In genomic region chr18:32319084-32319483, GRCh38 we compare ENCODE assay signal across 18 cellular contexts.
"Had no signal": no experiment of that assay in that cellular context is flagged by ENCODE, and none has a peak within 500 bp of the region (broad histone marks: within the 10 kb centered on the region; RNA-seq: fewer than 3 reads in every experiment).

No MANE protein-coding gene starts in this region.

- H3K4me3 Mint-ChIP-seq: dendritic cell treated with granulocyte-macrophage colony-stimulating factor and Interleukin-4, amounts not matched to agents 40 ng/mL and 50 ng/mL, for 4 days; immature natural killer cell; naive thymus-derived CD4-positive, alpha-beta T cell; stimulated activated naive B cell treated with anti-CD40 and anti-IgM and Interleukin-4, amounts not matched to agents 10 μg/mL and 1 μg/mL and 100 μg/mL, for 72 hours; stimulated activated naive CD8-positive, alpha-beta T cell treated with anti-CD3 and anti-CD28 coated beads, Interleukin-15, amount 100 ng/mL, for 72 hours had no signal

- ATAC-seq: foreskin keratinocyte; left ventricle myocardium superior; naive thymus-derived CD4-positive, alpha-beta T cell; psoas muscle; sciatic nerve; stimulated activated naive B cell treated with anti-CD40 and anti-IgM and Interleukin-4, amounts not matched to agents 10 μg/mL and 1 μg/mL and 100 μg/mL, for 72 hours; stimulated activated naive CD8-positive, alpha-beta T cell treated with anti-CD3 and anti-CD28 coated beads, Interleukin-15, amount 100 ng/mL, for 72 hours had no signal

- H3K9me3 ChIP-seq: esophagus squamous epithelium, neutrophil, psoas muscle, thoracic aorta, transverse colon had no signal

- H3K36me3 ChIP-seq: esophagus squamous epithelium, neutrophil, thoracic aorta, transverse colon had no signal

- H3K27me3 Mint-ChIP-seq: dendritic cell treated with granulocyte-macrophage colony-stimulating factor and Interleukin-4, amounts not matched to agents 40 ng/mL and 50 ng/mL, for 4 days had no signal

- H3K27ac ChIP-seq: esophagus squamous epithelium, foreskin keratinocyte, neutrophil, psoas muscle, thoracic aorta, transverse colon had no signal

- H3K4me1 Mint-ChIP-seq: immature natural killer cell; naive thymus-derived CD4-positive, alpha-beta T cell; stimulated activated naive CD8-positive, alpha-beta T cell treated with anti-CD3 and anti-CD28 coated beads, Interleukin-15, amount 100 ng/mL, for 72 hours had no signal

- H3K36me3 Mint-ChIP-seq: immature natural killer cell; naive thymus-derived CD4-positive, alpha-beta T cell; stimulated activated naive B cell treated with anti-CD40 and anti-IgM and Interleukin-4, amounts not matched to agents 10 μg/mL and 1 μg/mL and 100 μg/mL, for 72 hours had no signal

- H3K9me3 Mint-ChIP-seq: dendritic cell treated with granulocyte-macrophage colony-stimulating factor and Interleukin-4, amounts not matched to agents 40 ng/mL and 50 ng/mL, for 4 days; naive thymus-derived CD4-positive, alpha-beta T cell; stimulated activated naive B cell treated with anti-CD40 and anti-IgM and Interleukin-4, amounts not matched to agents 10 μg/mL and 1 μg/mL and 100 μg/mL, for 72 hours; stimulated activated naive CD8-positive, alpha-beta T cell treated with anti-CD3 and anti-CD28 coated beads, Interleukin-15, amount 100 ng/mL, for 72 hours had no signal

- H3K27ac Mint-ChIP-seq: dendritic cell treated with granulocyte-macrophage colony-stimulating factor and Interleukin-4, amounts not matched to agents 40 ng/mL and 50 ng/mL, for 4 days; immature natural killer cell; naive thymus-derived CD4-positive, alpha-beta T cell; stimulated activated naive B cell treated with anti-CD40 and anti-IgM and Interleukin-4, amounts not matched to agents 10 μg/mL and 1 μg/mL and 100 μg/mL, for 72 hours; stimulated activated naive CD8-positive, alpha-beta T cell treated with anti-CD3 and anti-CD28 coated beads, Interleukin-15, amount 100 ng/mL, for 72 hours had no signal

- H3K4me1 ChIP-seq: esophagus squamous epithelium, foreskin keratinocyte had no signal

- H3K4me3 ChIP-seq: esophagus squamous epithelium, psoas muscle, skin epidermis, thoracic aorta, transverse colon had no signal

- DNase-seq: esophagus squamous epithelium; foreskin keratinocyte; immature natural killer cell; left ventricle myocardium superior; naive thymus-derived CD4-positive, alpha-beta T cell; psoas muscle; retina; stimulated activated CD4-positive, alpha-beta T cell treated with anti-CD3 and anti-CD28 coated beads, Interleukin-2, amount 100 ng/mL, for 24 hours; stimulated activated CD4-positive, alpha-beta T cell treated with anti-CD3 and anti-CD28 coated beads, Interleukin-4, amount 100 ng/mL, for 4 hours; stimulated activated naive B cell treated with anti-CD40 and anti-IgM and Interleukin-4, amounts not matched to agents 10 μg/mL and 1 μg/mL and 100 μg/mL, for 72 hours; stimulated activated naive CD8-positive, alpha-beta T cell treated with anti-CD3 and anti-CD28 coated beads, Interleukin-15, amount 100 ng/mL, for 72 hours; substantia nigra; transverse colon had no signal

- H3K27me3 ChIP-seq: esophagus squamous epithelium, foreskin keratinocyte, neutrophil, transverse colon had no signal
